ENCODE assay signal across 12 cellular contexts in genomic region chr10:6492896-6493295, GRCh38.
"Had no signal": no experiment of that assay in that cellular context is flagged by ENCODE, and none has a peak within 500 bp of the region (broad histone marks: within the 10 kb centered on the region; RNA-seq: fewer than 3 reads in every experiment).

No MANE protein-coding gene starts in this region.

- H3K9me3 Mint-ChIP-seq: endodermal cell; memory B cell; nephron; stimulated activated effector memory CD8-positive, alpha-beta T cell treated with anti-CD3 and anti-CD28 coated beads, Interleukin-12 subunit alpha, Interleukin-12 subunit beta, amount 100 ng/mL, for 72 hours; WTC11 had no signal

- H3K4me1 Mint-ChIP-seq: endodermal cell, memory B cell, nephron had no signal

- H3K36me3 Mint-ChIP-seq: memory B cell; stimulated activated effector memory CD8-positive, alpha-beta T cell treated with anti-CD3 and anti-CD28 coated beads, Interleukin-12 subunit alpha, Interleukin-12 subunit beta, amount 100 ng/mL, for 72 hours had no signal

- DNase-seq: activated CD4-positive, alpha-beta T cell treated with anti-CD3 and anti-CD28 coated beads, Interleukin-2, amount 50 U/mL, for 4 hours; anterior cingulate cortex; dermis blood vessel endothelial cell; endodermal cell; occipital lobe; right cardiac atrium; transverse colon had no signal

- H3K27ac Mint-ChIP-seq: endodermal cell; memory B cell; nephron; progenitor cell of endocrine pancreas; stimulated activated effector memory CD8-positive, alpha-beta T cell treated with anti-CD3 and anti-CD28 coated beads, Interleukin-12 subunit alpha, Interleukin-12 subunit beta, amount 100 ng/mL, for 72 hours; WTC11 had no signal

- H3K4me3 Mint-ChIP-seq: endodermal cell; memory B cell; nephron; stimulated activated effector memory CD8-positive, alpha-beta T cell treated with anti-CD3 and anti-CD28 coated beads, Interleukin-12 subunit alpha, Interleukin-12 subunit beta, amount 100 ng/mL, for 72 hours; WTC11 had no signal

- ATAC-seq: right cardiac atrium, WTC11 had no signal
